ENCODE assay signal across 16 cellular contexts in genomic region chr2:2735041-2735440, GRCh38.
DNase-seq lines count a peak whose midpoint lies in the region; ATAC-seq, FAIRE-seq and TF ChIP-seq lines count a peak whose summit lies in the region.
"Had no signal": no experiment of that assay in that cellular context is flagged by ENCODE, and none has a peak within 500 bp of the region (broad histone marks: within the 10 kb centered on the region; RNA-seq: fewer than 3 reads in every experiment).

No MANE protein-coding gene starts in this region.

- POLR2A ChIA-PET in PC-3 (lab: Charles Lee; ENCODE audit: unreplicated experiment), result no interaction called here

- no peak overlapping the region for H2AFZ ChIP-seq in PC-3 (ENCODE audit: low read length)

- H3K79me2 ChIP-seq in PC-3 (ENCODE audit: low read length), result no peaks in the 10 kb centered on the region

- H3K27ac ChIP-seq in epithelial cell of prostate (peak overlapping the region; percentile 32), PC-3 (ENCODE audit: low read length) (no peak overlapping the region)
- H3K27ac ChIP-seq: SJCRH30 had no signal

- FAIRE-seq in frontal cortex (lab: Jason Lieb, UNC), result no peak
- FAIRE-seq: H54 had no signal

- no peak for TF ChIP-seq CTCF in PC-3 (conservative IDR thresholded peaks at IDR 0.05; ENCODE audit: low read depth, low read length)

- H3K36me3 ChIP-seq in PC-3 (ENCODE audit: low read depth, low read length), result no peaks in the 10 kb centered on the region
- H3K36me3 ChIP-seq: BE2C, SJCRH30 had no signal

- H3K9me2 ChIP-seq in PC-3 (replicated peaks; ENCODE audit: low read length), result no peaks in the 10 kb centered on the region

- H3K27me3 Mint-ChIP-seq in stimulated activated naive CD8-positive, alpha-beta T cell treated with anti-CD3 and anti-CD28 coated beads, Interleukin-15, amount 100 ng/mL, for 72 hours, result peaks cover 13% of the 10 kb centered on the region
- H3K27me3 Mint-ChIP-seq in activated T-helper 2 cell treated with anti-CD3 and anti-CD28 coated beads, Interferon-gamma antibody, Interleukin-2, Interleukin-4, amounts not matched to agents 10 μg/mL and 5 μg/mL and 100 μg/mL, durations not matched to agents 14 hours and 24 hours and 36 hours (ENCODE audit: low read depth), result no peaks in the 10 kb centered on the region
- H3K27me3 Mint-ChIP-seq: CD8-positive, alpha-beta memory T cell had no signal

- DNase-seq in stimulated activated naive CD8-positive, alpha-beta T cell treated with anti-CD3 and anti-CD28 coated beads, Interleukin-15, amount 100 ng/mL, for 72 hours, result no peak
- no peak for DNase-seq in stimulated activated naive CD8-positive, alpha-beta T cell treated with anti-CD3 and anti-CD28 coated beads, Interleukin-15, Interleukin-2, amounts not matched to agents 100 U/mL and 50 U/mL, for 24 hours
- DNase-seq in NCI-H2227 treated with DMSO at 0.1 percent for 48 hours (lab: John Stamatoyannopoulos, UW), result peak; percentile 28
- DNase-seq in epithelial cell of prostate (ENCODE audit: low read depth, low spot score), result peak; percentile 51
- no peak for DNase-seq in PC-3
- no peak for DNase-seq in frontal cortex (ENCODE audit: low spot score in 2 of 2)
- no peak for DNase-seq in activated T-helper 2 cell treated with anti-CD3 and anti-CD28 coated beads, Interferon-gamma antibody, Interleukin-2, Interleukin-4, amounts not matched to agents 10 μg/mL and 5 μg/mL and 100 μg/mL, durations not matched to agents 14 hours and 24 hours and 36 hours (ENCODE audit: low spot score)
- DNase-seq: BE2C; CD8-positive, alpha-beta memory T cell; KG1; NCI-H1048; NCI-H187 treated with DMSO at 0.1 percent for 48 hours; NCI-H446 treated with DMSO at 0.1 percent for 48 hours; RPMI8226; SJCRH30 had no signal

- no peak overlapping the region for H3K4me3 Mint-ChIP-seq in stimulated activated naive CD8-positive, alpha-beta T cell treated with anti-CD3 and anti-CD28 coated beads, Interleukin-15, amount 100 ng/mL, for 72 hours
- no peak overlapping the region for H3K4me3 Mint-ChIP-seq in activated T-helper 2 cell treated with anti-CD3 and anti-CD28 coated beads, Interferon-gamma antibody, Interleukin-2, Interleukin-4, amounts not matched to agents 10 μg/mL and 5 μg/mL and 100 μg/mL, durations not matched to agents 14 hours and 24 hours and 36 hours (ENCODE audit: low read depth)
- H3K4me3 Mint-ChIP-seq: CD8-positive, alpha-beta memory T cell had no signal

- H3K4me2 ChIP-seq in PC-3 (ENCODE audit: low read length), result no peak overlapping the region

- H3K4me3 ChIP-seq in PC-3 (ENCODE audit: low read length), result no peak overlapping the region
- H3K4me3 ChIP-seq: SJCRH30 had no signal

- H3K9me3 Mint-ChIP-seq in stimulated activated naive CD8-positive, alpha-beta T cell treated with anti-CD3 and anti-CD28 coated beads, Interleukin-15, amount 100 ng/mL, for 72 hours, result peaks cover 4 to 6% of the 10 kb centered on the region in 2 donors
- H3K9me3 Mint-ChIP-seq in activated T-helper 2 cell treated with anti-CD3 and anti-CD28 coated beads, Interferon-gamma antibody, Interleukin-2, Interleukin-4, amounts not matched to agents 10 μg/mL and 5 μg/mL and 100 μg/mL, durations not matched to agents 14 hours and 24 hours and 36 hours, result no peaks in the 10 kb centered on the region

- H3K36me3 Mint-ChIP-seq in activated T-helper 2 cell treated with anti-CD3 and anti-CD28 coated beads, Interferon-gamma antibody, Interleukin-2, Interleukin-4, amounts not matched to agents 10 μg/mL and 5 μg/mL and 100 μg/mL, durations not matched to agents 14 hours and 24 hours and 36 hours (ENCODE audit: low read depth), result no peaks in the 10 kb centered on the region
- H3K36me3 Mint-ChIP-seq: CD8-positive, alpha-beta memory T cell had no signal

- CTCF ChIA-PET in PC-3 (lab: Charles Lee), result no interaction called here

- H3K4me1 Mint-ChIP-seq in stimulated activated naive CD8-positive, alpha-beta T cell treated with anti-CD3 and anti-CD28 coated beads, Interleukin-15, amount 100 ng/mL, for 72 hours, result no peaks in the 10 kb centered on the region
- no peaks in the 10 kb centered on the region for H3K4me1 Mint-ChIP-seq in activated T-helper 2 cell treated with anti-CD3 and anti-CD28 coated beads, Interferon-gamma antibody, Interleukin-2, Interleukin-4, amounts not matched to agents 10 μg/mL and 5 μg/mL and 100 μg/mL, durations not matched to agents 14 hours and 24 hours and 36 hours (ENCODE audit: low read depth)
- H3K4me1 Mint-ChIP-seq: CD8-positive, alpha-beta memory T cell had no signal

- H3K27me3 ChIP-seq in PC-3 (ENCODE audit: low read length), result peaks cover 49% of the 10 kb centered on the region
- H3K27me3 ChIP-seq: BE2C had no signal

- intact Hi-C loops in PC-3 (cut with micrococcal nuclease), result no loop called here
- intact Hi-C loops in activated T-helper 2 cell treated with anti-CD3 and anti-CD28 coated beads, Interferon-gamma antibody, Interleukin-2, Interleukin-4, amounts not matched to agents 10 μg/mL and 5 μg/mL and 100 μg/mL, durations not matched to agents 14 hours and 24 hours and 36 hours (cut with micrococcal nuclease), result no loop called here

- H3K9me3 ChIP-seq in PC-3 (ENCODE audit: low read length), result no peaks in the 10 kb centered on the region
- H3K9me3 ChIP-seq: BE2C, SJCRH30 had no signal

- peak overlapping the region; percentile 69 to 75 for H3K27ac Mint-ChIP-seq in stimulated activated naive CD8-positive, alpha-beta T cell treated with anti-CD3 and anti-CD28 coated beads, Interleukin-15, amount 100 ng/mL, for 72 hours
- H3K27ac Mint-ChIP-seq in activated T-helper 2 cell treated with anti-CD3 and anti-CD28 coated beads, Interferon-gamma antibody, Interleukin-2, Interleukin-4, amounts not matched to agents 10 μg/mL and 5 μg/mL and 100 μg/mL, durations not matched to agents 14 hours and 24 hours and 36 hours, result no peak overlapping the region

- H4K20me1 ChIP-seq in PC-3 (ENCODE audit: low read length), result no peaks in the 10 kb centered on the region

- H3K9ac ChIP-seq in PC-3 (ENCODE audit: low read length), result no peak overlapping the region

- BruUV-seq in PC-3 (replicated peaks; lab: Mats Ljungman, UMichigan), result no TSS peak

- ATAC-seq in stimulated activated naive CD8-positive, alpha-beta T cell treated with anti-CD3 and anti-CD28 coated beads, Interleukin-15, amount 100 ng/mL, for 72 hours, result no peak
- no peak for ATAC-seq in stimulated activated naive CD8-positive, alpha-beta T cell treated with anti-CD3 and anti-CD28 coated beads, Interleukin-15, Interleukin-2, amounts not matched to agents 100 U/mL and 50 U/mL, for 24 hours
- no peak for ATAC-seq in PC-3

- H3K4me1 ChIP-seq in PC-3 (ENCODE audit: insufficient read depth, low read length), result no peaks in the 10 kb centered on the region
- H3K4me1 ChIP-seq: BE2C, SJCRH30 had no signal

- no peaks in the 10 kb centered on the region for H3F3A ChIP-seq in PC-3 (ENCODE audit: low read length, unreplicated experiment)

Comparison
In these comparisons a context has a peak if more than half of its experiments do, and no peak if none do; other contexts are left out.
1. DNase-seq: peak in NCI-H2227 treated with DMSO at 0.1 percent for 48 hours (single experiment) and epithelial cell of prostate (single experiment); none in stimulated activated naive CD8-positive, alpha-beta T cell treated with anti-CD3 and anti-CD28 coated beads, Interleukin-15, amount 100 ng/mL, for 72 hours (0 of 2), stimulated activated naive CD8-positive, alpha-beta T cell treated with anti-CD3 and anti-CD28 coated beads, Interleukin-15, Interleukin-2, amounts not matched to agents 100 U/mL and 50 U/mL, for 24 hours (single experiment), PC-3 (single experiment), frontal cortex (0 of 2) and activated T-helper 2 cell treated with anti-CD3 and anti-CD28 coated beads, Interferon-gamma antibody, Interleukin-2, Interleukin-4, amounts not matched to agents 10 μg/mL and 5 μg/mL and 100 μg/mL, durations not matched to agents 14 hours and 24 hours and 36 hours (single experiment).